22 cellular contexts compared by ENCODE assay signal in genomic region chr2:85652056-85652455, GRCh38. TPM values are rescaled to one million over a fixed set of nuclear protein-coding genes. Genes with fewer than 3 reads are reported as not detected.
"Had no signal": no experiment of that assay in that cellular context is flagged by ENCODE, and none has a peak within 500 bp of the region (broad histone marks: within the 10 kb centered on the region; RNA-seq: fewer than 3 reads in every experiment).

No MANE protein-coding gene starts in this region.

- H3K4me1 ChIP-seq: foreskin keratinocyte, prostate gland, suprapubic skin had no signal

- H3K4me3 ChIP-seq: hepatocyte, prostate gland, right atrium auricular region, skin epidermis, suprapubic skin had no signal

- H3K9me3 ChIP-seq: prostate gland, right atrium auricular region, suprapubic skin had no signal

- DNase-seq: activated CD4-positive, alpha-beta T cell treated with anti-CD3 and anti-CD28 coated beads for 36 hours; activated CD8-positive, alpha-beta T cell treated with anti-CD3 and anti-CD28 coated beads for 36 hours; activated naive CD4-positive, alpha-beta T cell treated with Interleukin-2 at 50 U/mL for 16 hours; activated naive CD8-positive, alpha-beta T cell treated with anti-CD3 and anti-CD28 coated beads, Interleukin-2, amount 10 ng/mL, durations not matched to agents 7 days and 5 days; activated T-cell treated with anti-CD3 and anti-CD28 coated beads, Interleukin-2, amount 50 U/mL, for 1 hour; effector memory CD8-positive, alpha-beta T cell; foreskin keratinocyte; left colon; midbrain; stimulated activated CD4-positive, alpha-beta T cell treated with anti-CD3 and anti-CD28 coated beads, Interleukin-15, amount 100 ng/mL, for 24 hours; stimulated activated CD4-positive, alpha-beta T cell treated with anti-CD3 and anti-CD28 coated beads, Interleukin-2, amount 100 ng/mL, for 48 hours; stimulated activated naive CD8-positive, alpha-beta T cell treated with anti-CD3 and anti-CD28 coated beads, Interleukin-15, amount 100 ng/mL, for 72 hours had no signal

- H3K4me2 ChIP-seq: hepatocyte had no signal

- H3K79me2 ChIP-seq: hepatocyte had no signal

- H3K36me3 ChIP-seq: prostate gland had no signal

- H2AFZ ChIP-seq: hepatocyte had no signal

- H3K27ac ChIP-seq: foreskin keratinocyte, hepatocyte, prostate gland, right atrium auricular region, skin epidermis, suprapubic skin had no signal

- H3K27me3 ChIP-seq: foreskin keratinocyte, hepatocyte, right atrium auricular region, suprapubic skin had no signal

- ATAC-seq: activated CD8-positive, alpha-beta T cell treated with anti-CD3 and anti-CD28 coated beads for 36 hours; effector memory CD8-positive, alpha-beta T cell; foreskin keratinocyte; left colon; stimulated activated naive CD8-positive, alpha-beta T cell treated with anti-CD3 and anti-CD28 coated beads, Interleukin-15, amount 100 ng/mL, for 72 hours had no signal

RNA-seq across cellular contexts. Expression of gene SFTPB, which starts 15.9 kb away (rescaled TPM):
- total RNA-seq: activated CD4-positive, alpha-beta T cell treated with anti-CD3 and anti-CD28 coated beads for 36 hours; activated CD8-positive, alpha-beta T cell treated with anti-CD3 and anti-CD28 coated beads for 36 hours; activated naive CD8-positive, alpha-beta T cell treated with anti-CD3 and anti-CD28 coated beads, Interleukin-2, amount 10 ng/mL, durations not matched to agents 7 days and 5 days; activated T-helper 2 cell treated with anti-CD3 and anti-CD28 coated beads, Interferon-gamma antibody, Interleukin-2, Interleukin-4, amounts not matched to agents 10 μg/mL and 5 μg/mL and 100 μg/mL, durations not matched to agents 14 hours and 24 hours and 36 hours; dermis microvascular lymphatic vessel endothelial cell; foreskin keratinocyte; left colon; lung microvascular endothelial cell; suprapubic skin; T-helper 1 cell treated with Interleukin-12 subunit alpha and Interleukin-12 subunit beta and Interleukin-4 antibody, amounts not matched to agents 30 ng/mL and 1 ng/mL, for 36 hours had no signal
- polyA plus RNA-seq: foreskin keratinocyte, neural cell had no signal

RNA-seq across cellular contexts. Expression of gene GNLY, which starts 42.1 kb away (rescaled TPM):
- total RNA-seq: dermis microvascular lymphatic vessel endothelial cell, foreskin keratinocyte, hepatocyte, lung microvascular endothelial cell had no signal
- polyA plus RNA-seq: foreskin keratinocyte, hepatocyte, neural cell had no signal
